Comparison of ENCODE assay signal across 1 cellular context in genomic region chr15:74374648-74375302, GRCh38.
TF ChIP-seq lines count a peak whose summit lies in the region.

No MANE protein-coding gene starts in this region.

TF ChIP-seq in H1, 55 proteins besides CTCF, POLR2A, EP300 and RAD21 (continued from another document):
- no peak for TF ChIP-seq JUND (IDR thresholded peaks at IDR 0.05; ENCODE audit: low read length)
- TF ChIP-seq KDM5A (IDR thresholded peaks at IDR 0.05; ENCODE audit: low read length): no peak
- TF ChIP-seq RNF2 (IDR thresholded peaks at IDR 0.05; ENCODE audit: borderline replicate concordance, low read depth, low read length, missing control alignments, poor library complexity, severe bottlenecking): peak; percentile 9
